ENCODE assay signal across 9 cellular contexts in genomic region chr1:203475012-203475981, GRCh38. TPM values are rescaled to one million over a fixed set of nuclear protein-coding genes. Genes with fewer than 3 reads are reported as not detected.
A peak's percentile ranks its signal among the peaks of the same experiment; 100 is the strongest.
DNase-seq lines count a peak whose midpoint lies in the region; ATAC-seq and TF ChIP-seq lines count a peak whose summit lies in the region.
"Had no signal": no experiment of that assay in that cellular context is flagged by ENCODE, and none has a peak within 500 bp of the region (broad histone marks: within the 10 kb centered on the region; RNA-seq: fewer than 3 reads in every experiment).

Gene PRELP (plus strand): TSS chr1:203475806. CDS start chr1:203483185, 7,379 bp downstream.

- H3K9me3 ChIP-seq in NT2/D1 (ENCODE audit: insufficient read depth, low read length) (no peaks in the 10 kb centered on the region), cardiac muscle cell (ENCODE audit: low read depth) (no peaks in the 10 kb centered on the region)
- no peaks in the 10 kb centered on the region for H3K9me3 ChIP-seq in effector memory CD4-positive, alpha-beta T cell (ENCODE audit: control insufficient read depth, low read length)

- no peaks in the 10 kb centered on the region for H3K9me3 Mint-ChIP-seq in progenitor cell of endocrine pancreas (ENCODE audit: low read depth)

- peak within 1 kb of the TSS; percentile 78 for H3K27ac Mint-ChIP-seq in progenitor cell of endocrine pancreas

- no peak for ATAC-seq in HG03175 (IDR thresholded peaks at IDR 0.05; ENCODE audit: unreplicated experiment)
- ATAC-seq: Panc1 had no signal

- H3K4me1 Mint-ChIP-seq in progenitor cell of endocrine pancreas (ENCODE audit: low read depth), result peaks cover 11% of the 10 kb centered on the region

- H3K4me1 ChIP-seq in NT2/D1 (ENCODE audit: insufficient read depth, insufficient read length) (peaks cover 6% of the 10 kb centered on the region), cardiac muscle cell (ENCODE audit: low read depth) (peaks cover 11% of the 10 kb centered on the region)
- H3K4me1 ChIP-seq in effector memory CD4-positive, alpha-beta T cell (ENCODE audit: control insufficient read depth, insufficient read depth, low read length, poor library complexity, severe bottlenecking), result no peaks in the 10 kb centered on the region

- peak; percentile 71 for DNase-seq in ELF-1 (ENCODE audit: low read depth, low spot score)
- peak; percentile 63 for DNase-seq in NT2/D1 (ENCODE audit: low read depth, low spot score)
- peak; percentile 29 to 60 for DNase-seq in cardiac muscle cell (ENCODE audit: low read depth in 1 of 2, low spot score in 1 of 2)
- DNase-seq in progenitor cell of endocrine pancreas (ENCODE audit: low spot score, unreplicated experiment), result peak; percentile 19
- DNase-seq in activated gamma-delta T cell treated with Interleukin-2 at 50 U/mL for 16 hours, result no peak
- no peak for DNase-seq in effector memory CD4-positive, alpha-beta T cell
- DNase-seq in activated CD8-positive, alpha-beta memory T cell treated with anti-CD3 and anti-CD28 coated beads for 24 hours, result no peak

- H3K36me3 ChIP-seq in NT2/D1 (ENCODE audit: insufficient read depth, insufficient read length, low read length) (no peaks in the 10 kb centered on the region), cardiac muscle cell (no peaks in the 10 kb centered on the region)
- no peaks in the 10 kb centered on the region for H3K36me3 ChIP-seq in effector memory CD4-positive, alpha-beta T cell (ENCODE audit: control insufficient read depth, insufficient read depth, low read length)

- TF ChIP-seq CTCF in cardiac muscle cell (IDR thresholded peaks at IDR 0.05; ENCODE audit: low read depth, low read length) (no peak), progenitor cell of endocrine pancreas (IDR thresholded peaks at IDR 0.05; ENCODE audit: unreplicated experiment) (no peak)

- peaks cover 10% of the 10 kb centered on the region for H3K27me3 Mint-ChIP-seq in progenitor cell of endocrine pancreas

- no peaks in the 10 kb centered on the region for H3K36me3 Mint-ChIP-seq in progenitor cell of endocrine pancreas (ENCODE audit: insufficient read depth)

- no peak within 1 kb of the TSS for H3K27ac ChIP-seq in cardiac muscle cell
- H3K27ac ChIP-seq in effector memory CD4-positive, alpha-beta T cell (ENCODE audit: insufficient read depth, low read length, poor library complexity, severe bottlenecking), result no peak within 1 kb of the TSS

- H3K4me3 ChIP-seq in NT2/D1 (ENCODE audit: insufficient read length, low read depth), result no peak within 1 kb of the TSS
- H3K4me3 ChIP-seq in cardiac muscle cell, result no peak within 1 kb of the TSS
- H3K4me3 ChIP-seq in effector memory CD4-positive, alpha-beta T cell (ENCODE audit: insufficient read depth, low read depth, low read length, poor library complexity, severe bottlenecking), result no peak within 1 kb of the TSS

- H3K9ac ChIP-seq in NT2/D1 (ENCODE audit: insufficient read length, low read depth), result peak within 1 kb of the TSS; percentile 3

- H3K27me3 ChIP-seq in NT2/D1 (ENCODE audit: insufficient read depth, insufficient read length) (no peaks in the 10 kb centered on the region), cardiac muscle cell (no peaks in the 10 kb centered on the region)
- H3K27me3 ChIP-seq in effector memory CD4-positive, alpha-beta T cell (replicated peaks; ENCODE audit: control insufficient read depth, insufficient read depth, low read length, poor library complexity, severe bottlenecking), result peaks cover 4% of the 10 kb centered on the region

- no peak within 1 kb of the TSS for H3K4me3 Mint-ChIP-seq in progenitor cell of endocrine pancreas (ENCODE audit: low read depth)

RNA-seq across cellular contexts. Expression of gene PRELP, which starts in this region (rescaled TPM):
- 0.25 TPM in 1 of 2 replicates, not detected in the other for total RNA-seq in cardiac muscle cell
- polyA plus RNA-seq in cardiac muscle cell, result 0.26 TPM in 1 of 2 replicates, not detected in the other
- 0.04 and 0.14 TPM in 2 replicates for total RNA-seq in progenitor cell of endocrine pancreas

Comparison
In these comparisons a context has a peak if more than half of its experiments do, and no peak if none do; other contexts are left out.
1. Peak in DNase-seq in cardiac muscle cell; RNA of the gene not detected or under 1 TPM.
2. Peak in DNase-seq in progenitor cell of endocrine pancreas; RNA of the gene not detected or under 1 TPM.
3. DNase-seq: peak in ELF-1 (single experiment) and NT2/D1 (single experiment); none in activated gamma-delta T cell treated with Interleukin-2 at 50 U/mL for 16 hours (single experiment), effector memory CD4-positive, alpha-beta T cell (0 of 3) and activated CD8-positive, alpha-beta memory T cell treated with anti-CD3 and anti-CD28 coated beads for 24 hours (single experiment).